Comparison of ENCODE assay signal across 1 cellular context in the genomic region with DNA sequence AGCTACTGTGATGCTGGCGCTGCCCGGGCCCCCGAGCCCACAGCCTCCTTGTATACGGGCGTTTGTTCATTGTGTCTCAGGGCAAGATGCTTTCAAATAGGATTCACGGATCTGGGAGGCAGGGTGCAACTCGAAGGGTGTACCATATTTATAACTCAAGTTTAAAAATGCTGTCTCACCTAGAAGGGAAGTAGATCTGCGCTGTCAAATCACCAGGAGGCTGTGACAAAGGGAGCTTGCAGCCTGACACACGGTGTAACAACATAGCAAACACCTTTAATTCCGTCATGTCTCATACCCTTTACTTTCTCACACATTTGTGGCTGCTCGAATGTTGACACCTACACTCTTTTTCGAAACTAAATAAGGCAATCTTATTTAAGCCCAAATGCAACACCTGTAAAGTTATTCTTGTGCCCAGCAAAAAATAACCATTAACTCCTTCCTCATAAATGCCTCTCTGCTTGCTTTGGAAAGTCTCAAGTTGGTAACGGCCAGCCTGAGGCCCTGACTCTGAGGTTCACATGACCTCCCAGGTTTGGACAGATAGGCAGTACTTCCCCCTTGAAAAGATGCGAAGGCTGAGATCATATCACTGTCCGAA.
TF ChIP-seq lines count a peak whose summit lies in the region.

No MANE protein-coding gene starts in this region.

TF ChIP-seq in K562, 482 proteins besides CTCF, POLR2A, EP300 and RAD21 (continued from another document):
- TF ChIP-seq ZNF589 (CRISPR knock-in tag; IDR thresholded peaks at IDR 0.05; ENCODE audit: low read depth), result no peak
- no peak for TF ChIP-seq FUS (optimal IDR thresholded peaks at IDR 0.05; ENCODE audit: low read depth, low read length)
- no peak for TF ChIP-seq ZNF23 (CRISPR knock-in tag; IDR thresholded peaks at IDR 0.05)
- no peak for TF ChIP-seq PYGO2 (tag; IDR thresholded peaks at IDR 0.05)
- TF ChIP-seq ESRRB (CRISPR knock-in tag; IDR thresholded peaks at IDR 0.05; ENCODE audit: borderline replicate concordance), result no peak
- no peak for TF ChIP-seq RBM15 (IDR thresholded peaks at IDR 0.05; ENCODE audit: insufficient read depth, low read length)
- no peak for TF ChIP-seq ZNF696 (CRISPR knock-in tag; conservative IDR thresholded peaks at IDR 0.05)
- TF ChIP-seq SAP30 (IDR thresholded peaks at IDR 0.05; ENCODE audit: borderline replicate concordance, insufficient read depth, low read depth, low read length, poor library complexity, severe bottlenecking), result peak; percentile 33
- no peak for TF ChIP-seq NRF1 (conservative IDR thresholded peaks at IDR 0.05 in 1 of 2, IDR thresholded peaks at IDR 0.05 in 1 of 2)
- TF ChIP-seq CUX1 (CRISPR knock-in tag; IDR thresholded peaks at IDR 0.05), result no peak
- TF ChIP-seq ZNF778 (CRISPR knock-in tag; IDR thresholded peaks at IDR 0.05), result no peak
- peak; percentile 71; the same call in 1 of the 2 replicates for TF ChIP-seq FOXJ2 (tag; IDR thresholded peaks at IDR 0.05)
TF ChIP-seq in K562: peak in this region for 45.
